ENCODE assay signal across 31 cellular contexts in genomic region chrX:143726296-143726695, GRCh38. TPM values are rescaled to one million over a fixed set of nuclear protein-coding genes. Genes with fewer than 3 reads are reported as not detected.
"Had no signal": no experiment of that assay in that cellular context is flagged by ENCODE, and none has a peak within 500 bp of the region (broad histone marks: within the 10 kb centered on the region; RNA-seq: fewer than 3 reads in every experiment).

No MANE protein-coding gene starts in this region.

- H3K36me3 ChIP-seq: stomach, suprapubic skin, thoracic aorta, thyroid gland, tibial artery, tibial nerve, transverse colon, upper lobe of left lung, upper lobe of right lung, uterus, vagina had no signal

- H3K27ac ChIP-seq: stomach, suprapubic skin, testis, thoracic aorta, thyroid gland, tibial artery, tibial nerve, transverse colon, upper lobe of left lung, upper lobe of right lung, uterus, vagina had no signal

- H3K27me3 ChIP-seq: stomach, suprapubic skin, testis, thyroid gland, tibial artery, tibial nerve, transverse colon, upper lobe of left lung, upper lobe of right lung, uterus, vagina had no signal

- H3K9me3 ChIP-seq: suprapubic skin, testis, thoracic aorta, thyroid gland, transverse colon, upper lobe of right lung, uterus, vagina had no signal

- H3K4me3 ChIP-seq: stomach, suprapubic skin, testis, thoracic aorta, thyroid gland, tibial artery, tibial nerve, transverse colon, upper lobe of left lung, upper lobe of right lung, uterus, vagina had no signal

- ATAC-seq: stimulated activated effector memory CD8-positive, alpha-beta T cell treated with anti-CD3 and anti-CD28 coated beads, Interleukin-12 subunit alpha, Interleukin-12 subunit beta, amount 100 ng/mL, for 72 hours; stimulated activated memory B cell treated with anti-CD40 and anti-IgM and Interleukin-4, amounts not matched to agents 10 μg/mL and 1 μg/mL and 100 μg/mL, for 72 hours; stimulated activated naive B cell treated with anti-CD40 and anti-IgM and Interleukin-4, amounts not matched to agents 10 μg/mL and 1 μg/mL and 100 μg/mL, for 72 hours; stimulated activated naive CD8-positive, alpha-beta T cell treated with anti-CD3 and anti-CD28 coated beads, Interleukin-15, amount 100 ng/mL, for 72 hours; stimulated activated naive CD8-positive, alpha-beta T cell treated with anti-CD3 and anti-CD28 coated beads, Interleukin-15, Interleukin-2, amounts not matched to agents 100 U/mL and 50 U/mL, for 24 hours; upper lobe of right lung had no signal

- DNase-seq: stimulated activated CD4-positive, alpha-beta T cell treated with anti-CD3 and anti-CD28 coated beads, Interleukin-2, amount 100 ng/mL, for 48 hours; stimulated activated CD4-positive, alpha-beta T cell treated with anti-CD3 and anti-CD28 coated beads, Interleukin-4, amount 100 ng/mL, for 1 hour; stimulated activated CD4-positive, alpha-beta T cell treated with anti-CD3 and anti-CD28 coated beads, Interleukin-4, amount 100 ng/mL, for 24 hours; stimulated activated CD4-positive, alpha-beta T cell treated with anti-CD3 and anti-CD28 coated beads, Interleukin-4, amount 100 ng/mL, for 4 hours; stimulated activated CD8-positive, alpha-beta memory T cell treated with anti-CD3 and anti-CD28 coated beads, Interleukin-4, amount 100 ng/mL, for 48 hours; stimulated activated naive B cell treated with anti-CD40 and anti-IgM and Interleukin-4, amounts not matched to agents 10 μg/mL and 1 μg/mL and 100 μg/mL, for 72 hours; stimulated activated naive CD4-positive, alpha-beta T cell; stimulated activated naive CD4-positive, alpha-beta T cell treated with Interleukin-2 at 50 U/mL for 16 hours; stimulated activated naive CD8-positive, alpha-beta T cell treated with anti-CD3 and anti-CD28 coated beads, Interleukin-15, amount 100 ng/mL, for 72 hours; stimulated activated naive CD8-positive, alpha-beta T cell treated with anti-CD3 and anti-CD28 coated beads, Interleukin-15, Interleukin-2, amounts not matched to agents 100 U/mL and 50 U/mL, for 24 hours; stomach; substantia nigra; testis; thyroid gland; tibial artery; transverse colon; trophoblast cell; upper lobe of right lung; uterus had no signal

- H3K4me1 ChIP-seq: stomach, suprapubic skin, testis, thyroid gland, tibial artery, tibial nerve, transverse colon, upper lobe of left lung, upper lobe of right lung, uterus, vagina had no signal

RNA-seq across cellular contexts. Expression of gene SPANXN2, which starts 5.7 kb away (rescaled TPM):
- total RNA-seq: stomach, subcutaneous adipose tissue, suprapubic skin, temporal lobe, thoracic aorta, thyroid gland, tibial nerve, transverse colon, upper lobe of left lung, upper lobe of right lung, ureter, urinary bladder, uterus, vagina had no signal
- polyA plus RNA-seq: stomach, thymus, urinary bladder had no signal
